Comparison of ENCODE assay signal across 13 cellular contexts in the genomic region with DNA sequence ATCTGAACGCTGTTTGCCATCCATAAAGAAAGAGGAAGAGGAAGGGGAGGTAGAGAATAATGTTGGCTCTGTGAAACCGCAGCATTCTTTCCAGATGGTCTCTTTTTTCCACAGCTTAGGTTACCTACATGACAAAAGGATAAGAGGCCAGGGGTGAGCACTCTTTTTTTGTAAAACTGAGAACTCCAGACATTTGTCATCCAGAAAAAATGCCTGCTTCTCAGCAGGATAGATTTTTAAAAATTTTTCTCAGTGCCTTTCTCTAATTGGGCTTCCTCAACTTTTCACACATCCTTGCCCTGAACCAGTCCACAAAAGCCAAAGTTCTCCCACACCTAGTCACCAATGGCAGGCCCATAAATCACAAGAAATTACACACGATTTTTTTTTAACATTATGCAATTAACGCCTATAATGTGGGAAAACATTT.
DNase-seq lines count a peak whose midpoint lies in the region; ATAC-seq and TF ChIP-seq lines count a peak whose summit lies in the region.
"Had no signal": no experiment of that assay in that cellular context is flagged by ENCODE, and none has a peak within 500 bp of the region (broad histone marks: within the 10 kb centered on the region; RNA-seq: fewer than 3 reads in every experiment).

No MANE protein-coding gene starts in this region.

- no peaks in the 10 kb centered on the region for H3K9me3 ChIP-seq in testis

- peaks cover 14% of the 10 kb centered on the region for H3K4me1 Mint-ChIP-seq in nephron

- peaks cover 4% of the 10 kb centered on the region for H3K27me3 Mint-ChIP-seq in nephron (ENCODE audit: low read depth)

- H3K36me3 ChIP-seq in testis (ENCODE audit: low read depth, missing control alignments), result no peaks in the 10 kb centered on the region

- no peak for ATAC-seq in HG03097 (IDR thresholded peaks at IDR 0.05; ENCODE audit: low FRiP score, unreplicated experiment)
- no peak for ATAC-seq in GM19455 (IDR thresholded peaks at IDR 0.05; ENCODE audit: unreplicated experiment)

- H3K4me3 Mint-ChIP-seq in nephron, result no peak overlapping the region
- H3K4me3 Mint-ChIP-seq: activated naive CD4-positive, alpha-beta T cell treated with anti-CD3 and anti-CD28 coated beads for 36 hours had no signal

- TF ChIP-seq CTCF in nephron (IDR thresholded peaks at IDR 0.05; ENCODE audit: unreplicated experiment in 3 of 3) (no peak), testis (IDR thresholded peaks at IDR 0.05) (no peak)

- DNase-seq in EH (ENCODE audit: low read depth), result peak; percentile 78
- peak; percentile 80 for DNase-seq in M059J (ENCODE audit: low read depth)
- DNase-seq in glomerular visceral epithelial cell (ENCODE audit: extremely low spot score), result peak; percentile 79
- no peak for DNase-seq in NCI-H2029 treated with DMSO at 0.1 percent for 48 hours (lab: John Stamatoyannopoulos, UW)
- DNase-seq in testis, result no peak
- DNase-seq: activated CD4-positive, CD25-positive, alpha-beta regulatory T cell; activated naive CD4-positive, alpha-beta T cell treated with anti-CD3 and anti-CD28 coated beads for 36 hours; central memory CD4-positive, alpha-beta T cell; head of caudate nucleus; NCI-H226 had no signal

- intact Hi-C loops in testis (cut with DNase I; ENCODE audit: low total_unique reads), result no loop called here

- H3K27me3 ChIP-seq in testis, result no peaks in the 10 kb centered on the region

- H3K4me1 ChIP-seq in testis, result no peaks in the 10 kb centered on the region

- no peaks in the 10 kb centered on the region for H3K9me3 Mint-ChIP-seq in nephron
- H3K9me3 Mint-ChIP-seq: activated naive CD4-positive, alpha-beta T cell treated with anti-CD3 and anti-CD28 coated beads for 36 hours had no signal

- WGBS in testis, 2 donors, result 78 to 79% methylated on average over 4 of the region's 4 CpGs

- TF ChIP-seq POLR2A in testis (IDR thresholded peaks at IDR 0.05), result no peak

- no peaks in the 10 kb centered on the region for H3K36me3 Mint-ChIP-seq in nephron (ENCODE audit: low read depth)

- H3K4me3 ChIP-seq in testis, result no peak overlapping the region

- no peak overlapping the region for H3K27ac ChIP-seq in testis

- peak overlapping the region in 2 of 3 experiments; percentile 17 to 30 for H3K27ac Mint-ChIP-seq in nephron
- H3K27ac Mint-ChIP-seq: activated naive CD4-positive, alpha-beta T cell treated with anti-CD3 and anti-CD28 coated beads for 36 hours had no signal

Comparison
In these comparisons a context has a peak if more than half of its experiments do, and no peak if none do; other contexts are left out.
1. DNase-seq: peak in EH (single experiment), M059J (single experiment) and glomerular visceral epithelial cell (single experiment); none in NCI-H2029 treated with DMSO at 0.1 percent for 48 hours (single experiment) and testis (single experiment).